Comparison of ENCODE assay signal across 1 cellular context in genomic region chr1:75345538-75346292, GRCh38.
TF ChIP-seq lines count a peak whose summit lies in the region.

No MANE protein-coding gene starts in this region.

TF ChIP-seq in HEK293, 187 proteins besides CTCF, POLR2A, EP300 and RAD21 (continued from another document and continues in another):
- no peak for TF ChIP-seq ZNF473 (tag by site-specific recombination; IDR thresholded peaks at IDR 0.05)
- TF ChIP-seq, protein P1, sequence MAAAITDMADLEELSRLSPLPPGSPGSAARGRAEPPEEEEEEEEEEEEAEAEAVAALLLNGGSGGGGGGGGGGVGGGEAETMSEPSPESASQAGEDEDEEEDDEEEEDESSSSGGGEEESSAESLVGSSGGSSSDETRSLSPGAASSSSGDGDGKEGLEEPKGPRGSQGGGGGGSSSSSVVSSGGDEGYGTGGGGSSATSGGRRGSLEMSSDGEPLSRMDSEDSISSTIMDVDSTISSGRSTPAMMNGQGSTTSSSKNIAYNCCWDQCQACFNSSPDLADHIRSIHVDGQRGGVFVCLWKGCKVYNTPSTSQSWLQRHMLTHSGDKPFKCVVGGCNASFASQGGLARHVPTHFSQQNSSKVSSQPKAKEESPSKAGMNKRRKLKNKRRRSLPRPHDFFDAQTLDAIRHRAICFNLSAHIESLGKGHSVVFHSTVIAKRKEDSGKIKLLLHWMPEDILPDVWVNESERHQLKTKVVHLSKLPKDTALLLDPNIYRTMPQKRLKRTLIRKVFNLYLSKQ (tag by site-specific recombination; IDR thresholded peaks at IDR 0.05; ENCODE audit: borderline replicate concordance), result no peak
- TF ChIP-seq ZBTB21 (tag by site-specific recombination; IDR thresholded peaks at IDR 0.05), result peak; percentile 59
- no peak for TF ChIP-seq ZNF433 (tag by site-specific recombination; IDR thresholded peaks at IDR 0.05; ENCODE audit: low read depth)
- TF ChIP-seq EGR2 (tag by site-specific recombination; IDR thresholded peaks at IDR 0.05; ENCODE audit: low read depth), result no peak
- no peak for TF ChIP-seq ZNF837 (tag by site-specific recombination; IDR thresholded peaks at IDR 0.05)
- TF ChIP-seq ZNF791 (tag by site-specific recombination; IDR thresholded peaks at IDR 0.05), result no peak
- TF ChIP-seq WT1 (tag by site-specific recombination; IDR thresholded peaks at IDR 0.05), result 0 out of 2 replicates have a peak, but pooled peaks have one; percentile 29
- no peak for TF ChIP-seq SCRT1 (tag by site-specific recombination; IDR thresholded peaks at IDR 0.05; ENCODE audit: borderline replicate concordance)
- TF ChIP-seq ZFHX2 (tag by site-specific recombination; conservative IDR thresholded peaks at IDR 0.05), result no peak
- TF ChIP-seq ZNF785 (tag by site-specific recombination; IDR thresholded peaks at IDR 0.05), result no peak
- TF ChIP-seq ZNF140 (tag by site-specific recombination; IDR thresholded peaks at IDR 0.05), result no peak
- TF ChIP-seq ZNF391 (tag by site-specific recombination; IDR thresholded peaks at IDR 0.05; ENCODE audit: borderline replicate concordance, low read depth), result no peak
- TF ChIP-seq ZNF223 (tag by site-specific recombination; IDR thresholded peaks at IDR 0.05), result no peak
- no peak for TF ChIP-seq YY1 (tag by site-specific recombination; IDR thresholded peaks at IDR 0.05)
- TF ChIP-seq, protein P2, sequence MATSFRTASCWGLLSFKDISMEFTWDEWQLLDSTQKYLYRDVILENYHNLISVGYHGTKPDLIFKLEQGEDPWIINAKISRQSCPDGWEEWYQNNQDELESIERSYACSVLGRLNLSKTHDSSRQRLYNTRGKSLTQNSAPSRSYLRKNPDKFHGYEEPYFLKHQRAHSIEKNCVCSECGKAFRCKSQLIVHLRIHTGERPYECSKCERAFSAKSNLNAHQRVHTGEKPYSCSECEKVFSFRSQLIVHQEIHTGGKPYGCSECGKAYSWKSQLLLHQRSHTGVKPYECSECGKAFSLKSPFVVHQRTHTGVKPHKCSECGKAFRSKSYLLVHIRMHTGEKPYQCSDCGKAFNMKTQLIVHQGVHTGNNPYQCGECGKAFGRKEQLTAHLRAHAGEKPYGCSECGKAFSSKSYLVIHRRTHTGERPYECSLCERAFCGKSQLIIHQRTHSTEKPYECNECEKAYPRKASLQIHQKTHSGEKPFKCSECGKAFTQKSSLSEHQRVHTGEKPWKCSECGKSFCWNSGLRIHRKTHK (tag by site-specific recombination; IDR thresholded peaks at IDR 0.05), result no peak
- TF ChIP-seq ZNF341 (tag by site-specific recombination; IDR thresholded peaks at IDR 0.05; ENCODE audit: low read depth), result no peak
- TF ChIP-seq ELK4 (IDR thresholded peaks at IDR 0.05; ENCODE audit: borderline replicate concordance, low read depth, low read length), result no peak
- TF ChIP-seq, protein P3, sequence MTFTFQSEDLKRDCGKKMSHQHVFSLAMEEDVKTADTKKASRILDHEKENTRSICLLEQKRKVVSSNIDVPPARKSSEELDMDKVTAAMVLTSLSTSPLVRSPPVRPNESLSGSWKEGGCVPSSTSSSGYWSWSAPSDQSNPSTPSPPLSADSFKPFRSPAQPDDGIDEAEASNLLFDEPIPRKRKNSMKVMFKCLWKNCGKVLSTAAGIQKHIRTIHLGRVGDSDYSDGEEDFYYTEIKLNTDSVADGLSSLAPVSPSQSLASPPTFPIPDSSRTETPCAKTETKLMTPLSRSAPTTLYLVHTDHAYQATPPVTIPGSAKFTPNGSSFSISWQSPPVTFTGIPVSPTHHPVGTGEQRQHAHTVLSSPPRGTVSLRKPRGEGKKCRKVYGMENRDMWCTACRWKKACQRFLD (tag by site-specific recombination; IDR thresholded peaks at IDR 0.05), result no peak
- no peak for TF ChIP-seq PRDM2 (tag by site-specific recombination; IDR thresholded peaks at IDR 0.05; ENCODE audit: borderline replicate concordance)
- TF ChIP-seq OVOL3 (tag by site-specific recombination; IDR thresholded peaks at IDR 0.05), result no peak
- no peak for TF ChIP-seq ZFP3 (tag by site-specific recombination; IDR thresholded peaks at IDR 0.05; ENCODE audit: low read depth)
- TF ChIP-seq ZNF621 (tag by site-specific recombination; IDR thresholded peaks at IDR 0.05), result no peak
- peak; percentile 62 for TF ChIP-seq ZNF692 (tag by site-specific recombination; IDR thresholded peaks at IDR 0.05)
- TF ChIP-seq ZNF768 (tag by site-specific recombination; IDR thresholded peaks at IDR 0.05), result no peak
- TF ChIP-seq ZNF280C (tag by site-specific recombination; IDR thresholded peaks at IDR 0.05), result no peak
- TF ChIP-seq ZNF138 (tag by site-specific recombination; IDR thresholded peaks at IDR 0.05; ENCODE audit: borderline replicate concordance), result no peak
- TF ChIP-seq ZNF292 (tag by site-specific recombination; IDR thresholded peaks at IDR 0.05; ENCODE audit: borderline replicate concordance, low read depth), result no peak
- TF ChIP-seq ZNF16 (tag by site-specific recombination; IDR thresholded peaks at IDR 0.05; ENCODE audit: low read depth), result no peak
- no peak for TF ChIP-seq HOXA7 (CRISPR knock-in tag; IDR thresholded peaks at IDR 0.05; ENCODE audit: borderline replicate concordance)
- peak; percentile 92 for TF ChIP-seq ZNF629 (tag by site-specific recombination; IDR thresholded peaks at IDR 0.05)
- no peak for TF ChIP-seq ZNF701 (tag by site-specific recombination; IDR thresholded peaks at IDR 0.05)
- TF ChIP-seq ZNF747 (tag by site-specific recombination; IDR thresholded peaks at IDR 0.05), result no peak
- TF ChIP-seq ZBTB49 (tag by site-specific recombination; IDR thresholded peaks at IDR 0.05; ENCODE audit: low read depth), result no peak
- no peak for TF ChIP-seq ZNF221 (tag by site-specific recombination; IDR thresholded peaks at IDR 0.05; ENCODE audit: borderline replicate concordance)
- peak; percentile 62 for TF ChIP-seq ZNF843 (tag by site-specific recombination; IDR thresholded peaks at IDR 0.05)
- 0 out of 2 replicates have a peak, but pooled peaks have one; percentile 6 for TF ChIP-seq OSR2 (tag by site-specific recombination; IDR thresholded peaks at IDR 0.05)
- no peak for TF ChIP-seq ZNF311 (tag by site-specific recombination; IDR thresholded peaks at IDR 0.05; ENCODE audit: borderline replicate concordance)
- no peak for TF ChIP-seq ZNF155 (tag by site-specific recombination; IDR thresholded peaks at IDR 0.05)
- no peak for TF ChIP-seq ZNF560 (tag by site-specific recombination; IDR thresholded peaks at IDR 0.05; ENCODE audit: borderline replicate concordance)
- TF ChIP-seq ZNF488 (tag by site-specific recombination; IDR thresholded peaks at IDR 0.05), result no peak
- peak; percentile 68; the same call in 1 of the 2 replicates for TF ChIP-seq TRIM28 (IDR thresholded peaks at IDR 0.05; ENCODE audit: borderline replicate concordance, low read length)
- TF ChIP-seq FEZF1 (tag by site-specific recombination; IDR thresholded peaks at IDR 0.05), result no peak
- TF ChIP-seq ZNF626 (tag by site-specific recombination; IDR thresholded peaks at IDR 0.05), result no peak
- TF ChIP-seq, protein P4, sequence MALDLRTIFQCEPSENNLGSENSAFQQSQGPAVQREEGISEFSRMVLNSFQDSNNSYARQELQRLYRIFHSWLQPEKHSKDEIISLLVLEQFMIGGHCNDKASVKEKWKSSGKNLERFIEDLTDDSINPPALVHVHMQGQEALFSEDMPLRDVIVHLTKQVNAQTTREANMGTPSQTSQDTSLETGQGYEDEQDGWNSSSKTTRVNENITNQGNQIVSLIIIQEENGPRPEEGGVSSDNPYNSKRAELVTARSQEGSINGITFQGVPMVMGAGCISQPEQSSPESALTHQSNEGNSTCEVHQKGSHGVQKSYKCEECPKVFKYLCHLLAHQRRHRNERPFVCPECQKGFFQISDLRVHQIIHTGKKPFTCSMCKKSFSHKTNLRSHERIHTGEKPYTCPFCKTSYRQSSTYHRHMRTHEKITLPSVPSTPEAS (tag by site-specific recombination; IDR thresholded peaks at IDR 0.05), result no peak
